In genomic region chr6:22910370-22910769, GRCh38 we compare ENCODE assay signal across 1 cellular context.
TF ChIP-seq lines count a peak whose summit lies in the region.

No MANE protein-coding gene starts in this region.

TF ChIP-seq in GM12878, 131 proteins besides CTCF, POLR2A, EP300 and RAD21 (continued from another document):
- TF ChIP-seq NFIC (IDR thresholded peaks at IDR 0.05; ENCODE audit: low read depth, low read length) = peak; percentile 31; the same call in 1 of the 2 replicates
- TF ChIP-seq, protein P1, sequence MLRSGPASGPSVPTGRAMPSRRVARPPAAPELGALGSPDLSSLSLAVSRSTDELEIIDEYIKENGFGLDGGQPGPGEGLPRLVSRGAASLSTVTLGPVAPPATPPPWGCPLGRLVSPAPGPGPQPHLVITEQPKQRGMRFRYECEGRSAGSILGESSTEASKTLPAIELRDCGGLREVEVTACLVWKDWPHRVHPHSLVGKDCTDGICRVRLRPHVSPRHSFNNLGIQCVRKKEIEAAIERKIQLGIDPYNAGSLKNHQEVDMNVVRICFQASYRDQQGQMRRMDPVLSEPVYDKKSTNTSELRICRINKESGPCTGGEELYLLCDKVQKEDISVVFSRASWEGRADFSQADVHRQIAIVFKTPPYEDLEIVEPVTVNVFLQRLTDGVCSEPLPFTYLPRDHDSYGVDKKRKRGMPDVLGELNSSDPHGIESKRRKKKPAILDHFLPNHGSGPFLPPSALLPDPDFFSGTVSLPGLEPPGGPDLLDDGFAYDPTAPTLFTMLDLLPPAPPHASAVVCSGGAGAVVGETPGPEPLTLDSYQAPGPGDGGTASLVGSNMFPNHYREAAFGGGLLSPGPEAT (IDR thresholded peaks at IDR 0.05; ENCODE audit: low read depth) = peak; percentile 34; the same call in 1 of the 2 replicates
- peak; percentile 18; the same call in 1 of the 2 replicates for TF ChIP-seq MTA2 (IDR thresholded peaks at IDR 0.05; ENCODE audit: low read depth)
- peak; percentile 63; the same call in 1 of the 2 replicates for TF ChIP-seq TCF12 (IDR thresholded peaks at IDR 0.05; ENCODE audit: low read depth, low read length)
- no peak for TF ChIP-seq ZNF274 (IDR thresholded peaks at IDR 0.05; ENCODE audit: insufficient read depth, insufficient read length)
